Comparison of ENCODE assay signal across 12 cellular contexts in the genomic region with DNA sequence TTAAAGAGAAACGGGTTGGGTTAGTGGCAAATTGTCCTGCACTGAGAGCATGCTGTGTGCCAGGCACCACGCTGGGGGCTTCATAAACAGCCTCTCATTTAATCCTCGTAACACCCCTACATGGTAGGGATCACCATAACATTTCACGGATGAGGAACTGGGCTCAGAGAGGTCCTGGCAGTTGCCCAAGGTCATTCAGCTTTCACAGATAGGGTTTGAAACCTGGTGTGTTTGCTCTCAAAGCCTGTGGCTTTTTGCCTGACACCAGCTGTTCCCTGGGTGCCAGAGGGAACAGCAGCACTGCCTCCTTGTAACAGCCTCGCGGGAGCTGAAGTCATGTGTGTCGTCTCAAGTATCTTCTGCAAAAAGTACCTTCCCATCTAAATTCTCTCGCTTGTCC.
DNase-seq lines count a peak whose midpoint lies in the region; ATAC-seq, FAIRE-seq and TF ChIP-seq lines count a peak whose summit lies in the region.
"Had no signal": no experiment of that assay in that cellular context is flagged by ENCODE, and none has a peak within 500 bp of the region (broad histone marks: within the 10 kb centered on the region; RNA-seq: fewer than 3 reads in every experiment).

No MANE protein-coding gene starts in this region.

- H3K4me2 ChIP-seq in GM23338 = no peak overlapping the region

- peaks cover 7% of the 10 kb centered on the region for H3K27me3 Mint-ChIP-seq in GM23338 (ENCODE audit: insufficient read depth, low read depth, poor library complexity)

- H3K9me3 Mint-ChIP-seq in GM23338 = peaks cover 3% of the 10 kb centered on the region; the same call in 1 of the 3 replicates
- H3K9me3 Mint-ChIP-seq: CD8-positive, alpha-beta memory T cell; dendritic cell treated with granulocyte-macrophage colony-stimulating factor and Interleukin-4, amounts not matched to agents 40 ng/mL and 50 ng/mL, for 4 days had no signal

- no peaks in the 10 kb centered on the region for H3K9me2 ChIP-seq in GM23338 (ENCODE audit: insufficient read depth)

- H3K9ac ChIP-seq in colonic mucosa (ENCODE audit: low read depth in 2 of 2, low read length in 2 of 2) (no peak overlapping the region), kidney (ENCODE audit: low read length in 2 of 2) (peak overlapping the region in 1 of 2 donors; percentile 34)

- H3K27me3 ChIP-seq in GM23338 (ENCODE audit: insufficient read depth) (no peaks in the 10 kb centered on the region), colonic mucosa (no peaks in the 10 kb centered on the region)

- ATAC-seq in GM23338 = no peak

- no peaks in the 10 kb centered on the region for H3K36me3 Mint-ChIP-seq in GM23338 (ENCODE audit: low read depth)
- H3K36me3 Mint-ChIP-seq: CD8-positive, alpha-beta memory T cell had no signal

- no peaks in the 10 kb centered on the region for H3K79me2 ChIP-seq in GM23338 (replicated peaks; ENCODE audit: insufficient read depth)

- H3K27ac ChIP-seq in GM23338 (ENCODE audit: low read depth) = no peak overlapping the region
- H3K27ac ChIP-seq in colonic mucosa = no peak overlapping the region
- no peak overlapping the region for H3K27ac ChIP-seq in kidney (ENCODE audit: low read depth in 2 of 2, low read length in 2 of 2)
- H3K27ac ChIP-seq: thoracic aorta had no signal

- H3F3A ChIP-seq in GM23338 (replicated peaks; ENCODE audit: low read depth) = no peaks in the 10 kb centered on the region

- FAIRE-seq in kidney (lab: Jason Lieb, UNC) = no peak

- H3K4me3 ChIP-seq in GM23338 = no peak overlapping the region
- H3K4me3 ChIP-seq in colonic mucosa = no peak overlapping the region
- no peak overlapping the region for H3K4me3 ChIP-seq in kidney (ENCODE audit: low read length in 2 of 2)
- H3K4me3 ChIP-seq: thoracic aorta had no signal

- DNase-seq in GM23338 (ENCODE audit: low spot score) (no peak), NCI-H2196 treated with DMSO at 0.1 percent for 48 hours (lab: John Stamatoyannopoulos, UW; ENCODE audit: unreplicated experiment) (peak; percentile 17), colonic mucosa (peak; percentile 49), retina (peak; percentile 58), amniotic stem cell (lab: John Stamatoyannopoulos, UW) (no peak), cerebellar nuclear complex (lab: John Stamatoyannopoulos, UW) (no peak), kidney (no peak)
- DNase-seq in stimulated activated CD4-positive, alpha-beta T cell treated with anti-CD3 and anti-CD28 coated beads, Interleukin-2, amount 100 ng/mL, for 24 hours = no peak
- DNase-seq: CD8-positive, alpha-beta memory T cell; stimulated activated CD4-positive, alpha-beta T cell treated with anti-CD3 and anti-CD28 coated beads, Interleukin-4, amount 100 ng/mL, for 1 hour had no signal

- no peaks in the 10 kb centered on the region for H4K20me1 ChIP-seq in GM23338 (replicated peaks; ENCODE audit: insufficient read depth)

- no peak for TF ChIP-seq CTCF in GM23338 (conservative IDR thresholded peaks at IDR 0.05; ENCODE audit: low read depth in 2 of 2)
- TF ChIP-seq CTCF in colonic mucosa (IDR thresholded peaks at IDR 0.05) = no peak
- TF ChIP-seq CTCF in kidney (IDR thresholded peaks at IDR 0.05; ENCODE audit: borderline replicate concordance, extremely low read depth, insufficient read depth) = no peak

- H3K4me1 ChIP-seq in GM23338 (ENCODE audit: insufficient read depth) (peaks cover 4% of the 10 kb centered on the region; the same call in 1 of the 2 replicates), colonic mucosa (no peaks in the 10 kb centered on the region), kidney (ENCODE audit: control insufficient read depth in 1 of 2, insufficient read depth in 1 of 2, low read depth in 1 of 2, low read length in 2 of 2) (no peaks in the 10 kb centered on the region)

- H3K4me1 Mint-ChIP-seq in GM23338 = peaks cover 23% of the 10 kb centered on the region
- H3K4me1 Mint-ChIP-seq: CD8-positive, alpha-beta memory T cell had no signal

- no peak overlapping the region for H3K27ac Mint-ChIP-seq in GM23338
- H3K27ac Mint-ChIP-seq: CD8-positive, alpha-beta memory T cell; dendritic cell treated with granulocyte-macrophage colony-stimulating factor and Interleukin-4, amounts not matched to agents 40 ng/mL and 50 ng/mL, for 4 days had no signal

- H3K36me3 ChIP-seq in GM23338 (ENCODE audit: insufficient read depth) (no peaks in the 10 kb centered on the region), colonic mucosa (no peaks in the 10 kb centered on the region), kidney (ENCODE audit: control insufficient read depth in 1 of 2, insufficient read depth in 2 of 2, low read length in 2 of 2) (no peaks in the 10 kb centered on the region)
- H3K36me3 ChIP-seq: thoracic aorta had no signal

- no peaks in the 10 kb centered on the region for H3K9me3 ChIP-seq in colonic mucosa
- H3K9me3 ChIP-seq in kidney (ENCODE audit: control insufficient read depth in 1 of 2, low read length in 2 of 2) = no peaks in the 10 kb centered on the region
- H3K9me3 ChIP-seq: thoracic aorta had no signal

- H3K4me3 Mint-ChIP-seq in GM23338 = no peak overlapping the region
- H3K4me3 Mint-ChIP-seq: CD8-positive, alpha-beta memory T cell; dendritic cell treated with granulocyte-macrophage colony-stimulating factor and Interleukin-4, amounts not matched to agents 40 ng/mL and 50 ng/mL, for 4 days had no signal

- peak overlapping the region; percentile 57; the same call in 1 of the 2 replicates for H2AFZ ChIP-seq in GM23338

- intact Hi-C loops in colonic mucosa (cut with DNase I) = no loop called here
- intact Hi-C loops in kidney (cut with DNase I) = no loop called here

TF ChIP-seq in GM23338, 12 proteins besides CTCF, POLR2A, EP300 and RAD21 (continues in another document):
- TF ChIP-seq POLR2AphosphoS5 (IDR thresholded peaks at IDR 0.05; ENCODE audit: low read depth) (no peak), STAT1 (IDR thresholded peaks at IDR 0.05; ENCODE audit: unreplicated experiment) (no peak), ZNF331 (CRISPR knock-in tag; IDR thresholded peaks at IDR 0.05; ENCODE audit: low read depth) (no peak), NANOG (IDR thresholded peaks at IDR 0.05; ENCODE audit: borderline replicate concordance) (no peak), ZNF462 (CRISPR knock-in tag; IDR thresholded peaks at IDR 0.05) (no peak), EZH2 (IDR thresholded peaks at IDR 0.05; ENCODE audit: low read depth, unreplicated experiment) (no peak), ZNF114 (CRISPR knock-in tag; IDR thresholded peaks at IDR 0.05) (no peak)

Comparison
In these comparisons a context has a peak if more than half of its experiments do, and no peak if none do; other contexts are left out.
1. DNase-seq: peak in NCI-H2196 treated with DMSO at 0.1 percent for 48 hours (single experiment), colonic mucosa (single experiment) and retina (single experiment); none in GM23338 (single experiment), amniotic stem cell (single experiment), stimulated activated CD4-positive, alpha-beta T cell treated with anti-CD3 and anti-CD28 coated beads, Interleukin-2, amount 100 ng/mL, for 24 hours (0 of 2), cerebellar nuclear complex (0 of 2) and kidney (single experiment).